Comparison of ENCODE assay signal across 24 cellular contexts in genomic region chr6:48176909-48177308, GRCh38.
"Had no signal": no experiment of that assay in that cellular context is flagged by ENCODE, and none has a peak within 500 bp of the region (broad histone marks: within the 10 kb centered on the region; RNA-seq: fewer than 3 reads in every experiment).

No MANE protein-coding gene starts in this region.

- H3K9me3 ChIP-seq: gastrocnemius medialis, lower lobe of right lung, mucosa of descending colon, prostate gland, right atrium auricular region, suprapubic skin, transverse colon had no signal

- H3K4me1 ChIP-seq: gastrocnemius medialis, lower lobe of right lung, neural progenitor cell, prostate gland, right atrium auricular region, suprapubic skin, transverse colon had no signal

- H3K36me3 Mint-ChIP-seq: memory B cell; mesothelial cell of epicardium; natural killer cell treated with Interleukin-12 subunit alpha and Interleukin-12 subunit beta and Interleukin-15 and Interleukin-18, amount 100 ng/mL, for 72 hours; neural progenitor cell had no signal

- H3K4me1 Mint-ChIP-seq: memory B cell; naive B cell; neural progenitor cell; stimulated activated naive CD8-positive, alpha-beta T cell treated with anti-CD3 and anti-CD28 coated beads, Interleukin-15, amount 100 ng/mL, for 72 hours had no signal

- H3K27ac ChIP-seq: dorsolateral prefrontal cortex, gastrocnemius medialis, lower lobe of right lung, neural progenitor cell, prostate gland, right atrium auricular region, suprapubic skin, transverse colon had no signal

- H3K27me3 Mint-ChIP-seq: memory B cell; naive B cell; natural killer cell treated with Interleukin-12 subunit alpha and Interleukin-12 subunit beta and Interleukin-15 and Interleukin-18, amount 100 ng/mL, for 72 hours; stimulated activated naive CD8-positive, alpha-beta T cell treated with anti-CD3 and anti-CD28 coated beads, Interleukin-15, amount 100 ng/mL, for 72 hours had no signal

- H3K9me3 Mint-ChIP-seq: neural progenitor cell; stimulated activated naive CD8-positive, alpha-beta T cell treated with anti-CD3 and anti-CD28 coated beads, Interleukin-15, amount 100 ng/mL, for 72 hours had no signal

- H3K36me3 ChIP-seq: gastrocnemius medialis, lower lobe of right lung, neural progenitor cell, prostate gland, right atrium auricular region, suprapubic skin, transverse colon had no signal

- H3K4me3 Mint-ChIP-seq: memory B cell; mesothelial cell of epicardium; naive B cell; natural killer cell treated with Interleukin-12 subunit alpha and Interleukin-12 subunit beta and Interleukin-15 and Interleukin-18, amount 100 ng/mL, for 72 hours; neural progenitor cell; stimulated activated naive CD8-positive, alpha-beta T cell treated with anti-CD3 and anti-CD28 coated beads, Interleukin-15, amount 100 ng/mL, for 72 hours had no signal

- H3K4me2 ChIP-seq: neural progenitor cell, smooth muscle cell had no signal

- ATAC-seq: gastrocnemius medialis; left ventricle myocardium superior; lower lobe of right lung; mucosa of descending colon; natural killer cell treated with Interleukin-12 subunit alpha and Interleukin-12 subunit beta and Interleukin-15 and Interleukin-18, amount 100 ng/mL, for 72 hours; sciatic nerve; stimulated activated naive CD8-positive, alpha-beta T cell treated with anti-CD3 and anti-CD28 coated beads, Interleukin-15, amount 100 ng/mL, for 72 hours had no signal

- H3K27ac Mint-ChIP-seq: memory B cell; mesothelial cell of epicardium; naive B cell; natural killer cell treated with Interleukin-12 subunit alpha and Interleukin-12 subunit beta and Interleukin-15 and Interleukin-18, amount 100 ng/mL, for 72 hours; neural progenitor cell; stimulated activated naive CD8-positive, alpha-beta T cell treated with anti-CD3 and anti-CD28 coated beads, Interleukin-15, amount 100 ng/mL, for 72 hours had no signal

- DNase-seq: dorsolateral prefrontal cortex; effector CD4-positive, alpha-beta T cell; gastrocnemius medialis; head of caudate nucleus; left ventricle myocardium superior; lower lobe of right lung; mucosa of descending colon; naive B cell; stimulated activated CD4-positive, alpha-beta T cell treated with anti-CD3 and anti-CD28 coated beads, Interleukin-12 subunit alpha, Interleukin-12 subunit beta, amount 100 ng/mL, for 4 hours; stimulated activated CD4-positive, alpha-beta T cell treated with anti-CD3 and anti-CD28 coated beads, Interleukin-1b, Interleukin-23, amount 100 ng/mL, for 48 hours; stimulated activated CD4-positive, alpha-beta T cell treated with anti-CD3 and anti-CD28 coated beads, Interleukin-4, amount 100 ng/mL, for 1 hour; stimulated activated CD8-positive, alpha-beta memory T cell treated with anti-CD3 and anti-CD28 coated beads, Interleukin-4, amount 100 ng/mL, for 48 hours; stimulated activated naive CD4-positive, alpha-beta T cell; stimulated activated naive CD8-positive, alpha-beta T cell treated with anti-CD3 and anti-CD28 coated beads, Interleukin-15, amount 100 ng/mL, for 72 hours; transverse colon had no signal

- H3K9ac ChIP-seq: neural progenitor cell had no signal

- H3K27me3 ChIP-seq: dorsolateral prefrontal cortex, gastrocnemius medialis, neural progenitor cell, right atrium auricular region, suprapubic skin, transverse colon had no signal

- H2AFZ ChIP-seq: neural progenitor cell had no signal

- H3K4me3 ChIP-seq: dorsolateral prefrontal cortex, gastrocnemius medialis, lower lobe of right lung, mucosa of descending colon, neural progenitor cell, prostate gland, right atrium auricular region, smooth muscle cell, suprapubic skin, transverse colon had no signal
